In genomic region chr14:102629700-102630365, GRCh38 we compare ENCODE assay signal across 12 cellular contexts. TPM values are rescaled to one million over a fixed set of nuclear protein-coding genes. Genes with fewer than 3 reads are reported as not detected.
A peak's percentile ranks its signal among the peaks of the same experiment; 100 is the strongest.
DNase-seq lines count a peak whose midpoint lies in the region; ATAC-seq and TF ChIP-seq lines count a peak whose summit lies in the region.
"Had no signal": no experiment of that assay in that cellular context is flagged by ENCODE, and none has a peak within 500 bp of the region (broad histone marks: within the 10 kb centered on the region; RNA-seq: fewer than 3 reads in every experiment).

No MANE protein-coding gene starts in this region.

- POLR2A ChIA-PET in activated CD8-positive, alpha-beta T cell treated with anti-CD3 and anti-CD28 coated beads for 36 hours (lab: Charles Lee): no interaction called here

- H2BK15ac ChIP-seq in H9 (ENCODE audit: low read depth, low read length): no peak overlapping the region

- no peak overlapping the region for H3T11ph ChIP-seq in H9 (ENCODE audit: low read length)

- H3K4me1 ChIP-seq in H9 (ENCODE audit: insufficient read depth, low read length): peaks cover 2% of the 10 kb centered on the region

- H3K79me1 ChIP-seq in H9 (ENCODE audit: insufficient read depth, low read depth, low read length, poor library complexity, severe bottlenecking): peaks cover 22% of the 10 kb centered on the region

- H3K27me3 Mint-ChIP-seq in H9 (ENCODE audit: low read depth): no peaks in the 10 kb centered on the region
- H3K27me3 Mint-ChIP-seq in activated CD8-positive, alpha-beta T cell treated with anti-CD3 and anti-CD28 coated beads for 36 hours: no peaks in the 10 kb centered on the region

- peaks cover 0 to 3% (median 0%) of the 10 kb centered on the region in 3 experiments; a peak in 1 of 7 replicates for H3K36me3 Mint-ChIP-seq in H9 (ENCODE audit: insufficient read depth in 1 of 3, low read depth in 3 of 3)
- H3K36me3 Mint-ChIP-seq in activated CD8-positive, alpha-beta T cell treated with anti-CD3 and anti-CD28 coated beads for 36 hours (ENCODE audit: low read depth): peaks cover 6% of the 10 kb centered on the region

- H3K4me2 ChIP-seq in H9 (ENCODE audit: insufficient read depth, insufficient read length, low read length): no peak overlapping the region

- H3K4me1 Mint-ChIP-seq in H9: peaks cover 31 to 33% of the 10 kb centered on the region in 2 experiments
- H3K4me1 Mint-ChIP-seq in activated CD8-positive, alpha-beta T cell treated with anti-CD3 and anti-CD28 coated beads for 36 hours (ENCODE audit: low read depth): peaks cover 39% of the 10 kb centered on the region

- no peak overlapping the region for H2BK20ac ChIP-seq in H9 (ENCODE audit: low read depth, low read length, poor library complexity, severe bottlenecking)

- DNase-seq in H9 (no peak), NCI-H82 treated with DMSO at 0.1 percent for 48 hours (lab: John Stamatoyannopoulos, UW; ENCODE audit: unreplicated experiment) (peak; percentile 59), left kidney (ENCODE audit: low read depth, low spot score) (peak; percentile 70), iPS-NIHi11 (ENCODE audit: low spot score) (no peak)
- DNase-seq in effector CD4-positive, alpha-beta T cell: no peak
- DNase-seq in activated CD8-positive, alpha-beta T cell treated with anti-CD3 and anti-CD28 coated beads for 36 hours: no peak
- DNase-seq: activated CD4-positive, CD25-positive, alpha-beta regulatory T cell treated with anti-CD3 and anti-CD28 coated beads, Interleukin-2, amount 50 U/mL, for 72 hours; activated gamma-delta T cell; gastrocnemius medialis; NCI-H2081 had no signal

- H2AK5ac ChIP-seq in H9 (ENCODE audit: insufficient read length, low read length): no peak overlapping the region

- no peak overlapping the region for H2AFZ ChIP-seq in H9 (ENCODE audit: low read length)

- H2BK12ac ChIP-seq in H9 (ENCODE audit: insufficient read length, low read depth, low read length): no peak overlapping the region

- H3K27ac Mint-ChIP-seq in H9: peak overlapping the region; percentile 62 to 87 (median 82); a peak in 6 of 7 replicates
- no peak overlapping the region for H3K27ac Mint-ChIP-seq in activated CD8-positive, alpha-beta T cell treated with anti-CD3 and anti-CD28 coated beads for 36 hours

- no peaks in the 10 kb centered on the region for H3K9me3 Mint-ChIP-seq in H9
- no peaks in the 10 kb centered on the region for H3K9me3 Mint-ChIP-seq in activated CD8-positive, alpha-beta T cell treated with anti-CD3 and anti-CD28 coated beads for 36 hours

- H3K9ac ChIP-seq in H9 (ENCODE audit: extremely low read depth, insufficient read length, low read length): no peak overlapping the region

- intact Hi-C loops in activated CD8-positive, alpha-beta T cell treated with anti-CD3 and anti-CD28 coated beads for 36 hours (cut with micrococcal nuclease): no loop called here

- H2BK120ac ChIP-seq in H9 (ENCODE audit: low read depth, low read length, poor library complexity, severe bottlenecking): no peak overlapping the region

- CTCF ChIA-PET in activated CD8-positive, alpha-beta T cell treated with anti-CD3 and anti-CD28 coated beads for 36 hours (lab: Charles Lee): interaction anchor here (0.9 to 3.8 kb wide), 3 partner anchors 35 to 105 kb away, joined by 3 to 19 read pairs (median 5); no protein-coding TSS in a partner anchor

- H3K27ac ChIP-seq in 22Rv1: peak overlapping the region; percentile 54
- no peak overlapping the region for H3K27ac ChIP-seq in H9 (ENCODE audit: insufficient read length, low read depth, low read length)

- H3K56ac ChIP-seq in H9 (ENCODE audit: insufficient read length, low read depth, low read length): no peak overlapping the region

- no peak overlapping the region for H2BK5ac ChIP-seq in H9 (ENCODE audit: insufficient read length, low read length)

- no peak overlapping the region for H3K18ac ChIP-seq in H9 (ENCODE audit: insufficient read length, low read depth, low read length)

- H3K23me2 ChIP-seq in H9 (ENCODE audit: insufficient read length, low read depth, low read length, poor library complexity, severe bottlenecking): no peaks in the 10 kb centered on the region

- peaks cover 9% of the 10 kb centered on the region; the same call in 1 of the 2 replicates for H3K79me2 ChIP-seq in H9 (ENCODE audit: insufficient read depth, low read length)

- H3K4ac ChIP-seq in H9 (ENCODE audit: low read depth, low read length): no peak overlapping the region

- H4K5ac ChIP-seq in H9 (ENCODE audit: insufficient read length, low read depth, low read length): no peak overlapping the region

- H3K4me3 Mint-ChIP-seq in H9: peak overlapping the region in 1 of 2 experiments; percentile 54; a peak in 1 of 5 replicates
- no peak overlapping the region for H3K4me3 Mint-ChIP-seq in activated CD8-positive, alpha-beta T cell treated with anti-CD3 and anti-CD28 coated beads for 36 hours

- H3K14ac ChIP-seq in H9 (ENCODE audit: insufficient read depth, low read length): no peak overlapping the region

- ATAC-seq in activated CD8-positive, alpha-beta T cell treated with anti-CD3 and anti-CD28 coated beads for 36 hours: no peak
- no peak for ATAC-seq in GM18861 (IDR thresholded peaks at IDR 0.05; ENCODE audit: unreplicated experiment)

- no peak overlapping the region for H4K8ac ChIP-seq in H9 (replicated peaks; ENCODE audit: insufficient read length, low read depth, low read length)

- no peak overlapping the region for H3K23ac ChIP-seq in H9 (ENCODE audit: insufficient read length, low read depth, low read length)

- no peaks in the 10 kb centered on the region for H3K27me3 ChIP-seq in H9 (ENCODE audit: insufficient read depth, low read length)
- H3K27me3 ChIP-seq: gastrocnemius medialis had no signal

- WGBS in H9 (ENCODE audit: extremely low coverage, insufficient read length, low lambda C conversion rate): no CpG with 5 or more reads among the region's 7 CpGs

- no peaks in the 10 kb centered on the region for H3K9me3 ChIP-seq in H9 (ENCODE audit: control insufficient read depth, low read depth, low read length)
- H3K9me3 ChIP-seq: gastrocnemius medialis had no signal

- H4K20me1 ChIP-seq in H9 (ENCODE audit: control insufficient read depth, insufficient read depth, insufficient read length): no peaks in the 10 kb centered on the region

- TF ChIP-seq CTCF in 22Rv1 (IDR thresholded peaks at IDR 0.05): no peak
- TF ChIP-seq CTCF in H9 (conservative IDR thresholded peaks at IDR 0.05): no peak
- no peak for TF ChIP-seq CTCF in activated CD8-positive, alpha-beta T cell treated with anti-CD3 and anti-CD28 coated beads for 36 hours (IDR thresholded peaks at IDR 0.05)

- H4K91ac ChIP-seq in H9 (ENCODE audit: insufficient read length, low read depth, low read length): no peak overlapping the region

RNA-seq across cellular contexts. Expression of gene RCOR1, which starts 37.4 kb away (rescaled TPM):
- total RNA-seq in H9 (2021): 34.1 and 34.5 TPM in 2 replicates
- 10 to 100 TPM; 16.1 to 16.2 TPM for total RNA-seq in activated CD8-positive, alpha-beta T cell treated with anti-CD3 and anti-CD28 coated beads for 36 hours

Comparison
In these comparisons a context has a peak if more than half of its experiments do, and no peak if none do; other contexts are left out.
1. DNase-seq: peak in NCI-H82 treated with DMSO at 0.1 percent for 48 hours (single experiment) and left kidney (single experiment); none in H9 (single experiment), effector CD4-positive, alpha-beta T cell (single experiment), activated CD8-positive, alpha-beta T cell treated with anti-CD3 and anti-CD28 coated beads for 36 hours (single experiment) and iPS-NIHi11 (single experiment).